ENCODE assay signal across 20 cellular contexts in the genomic region with DNA sequence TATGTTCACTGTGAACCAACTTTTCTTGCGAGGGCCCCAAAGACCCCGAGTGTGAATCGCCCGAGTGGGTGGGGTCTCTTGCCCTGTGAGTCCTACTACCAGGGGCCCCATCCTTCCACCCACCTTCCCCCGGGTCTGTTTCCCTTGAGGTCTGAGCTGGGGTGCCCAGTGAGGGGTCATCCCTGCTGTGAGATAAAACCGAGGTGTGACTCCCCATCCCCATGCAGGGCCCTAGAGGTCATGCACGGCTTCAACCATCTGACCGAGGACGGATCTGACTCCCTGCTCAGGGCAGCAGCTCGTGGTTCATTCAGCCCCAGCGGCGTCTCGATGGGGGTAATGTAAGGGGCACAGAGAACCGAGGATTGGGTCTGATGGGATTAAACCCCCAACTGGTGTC.
DNase-seq lines count a peak whose midpoint lies in the region; ATAC-seq and TF ChIP-seq lines count a peak whose summit lies in the region.
"Had no signal": no experiment of that assay in that cellular context is flagged by ENCODE, and none has a peak within 500 bp of the region (broad histone marks: within the 10 kb centered on the region; RNA-seq: fewer than 3 reads in every experiment).

No MANE protein-coding gene starts in this region.

- H3K4me1 Mint-ChIP-seq in natural killer cell treated with Interleukin-12 subunit alpha and Interleukin-12 subunit beta and Interleukin-15 and Interleukin-18, amount 100 ng/mL, for 72 hours (ENCODE audit: low read depth in 2 of 2) = no peaks in the 10 kb centered on the region
- H3K4me1 Mint-ChIP-seq in natural killer cell (no peaks in the 10 kb centered on the region), osteocyte (ENCODE audit: unreplicated experiment) (no peaks in the 10 kb centered on the region)
- H3K4me1 Mint-ChIP-seq: B cell; CD4-positive, CD25-positive, alpha-beta regulatory T cell had no signal

- H2AFZ ChIP-seq in PC-9 = no peak overlapping the region

- H3K9me3 Mint-ChIP-seq in natural killer cell treated with Interleukin-12 subunit alpha and Interleukin-12 subunit beta and Interleukin-15 and Interleukin-18, amount 100 ng/mL, for 72 hours = no peaks in the 10 kb centered on the region
- H3K9me3 Mint-ChIP-seq in natural killer cell (no peaks in the 10 kb centered on the region), osteocyte (ENCODE audit: unreplicated experiment) (no peaks in the 10 kb centered on the region)
- H3K9me3 Mint-ChIP-seq: CD8-positive, alpha-beta T cell; HFFc6 had no signal

- no peak overlapping the region for H3K4me2 ChIP-seq in PC-9
- H3K4me2 ChIP-seq: BLaER1 had no signal

- no peaks in the 10 kb centered on the region for H3K27me3 Mint-ChIP-seq in natural killer cell treated with Interleukin-12 subunit alpha and Interleukin-12 subunit beta and Interleukin-15 and Interleukin-18, amount 100 ng/mL, for 72 hours
- H3K27me3 Mint-ChIP-seq in natural killer cell (ENCODE audit: low read depth in 2 of 2) = no peaks in the 10 kb centered on the region
- peaks cover 14% of the 10 kb centered on the region for H3K27me3 Mint-ChIP-seq in osteocyte (ENCODE audit: unreplicated experiment)

- POLR2A ChIA-PET in PC-9 (lab: Charles Lee; ENCODE audit: unreplicated experiment) = no interaction called here

- no peak overlapping the region for H3K4me3 ChIP-seq in PC-9
- H3K4me3 ChIP-seq: BLaER1, HAP-1 had no signal

- no peaks in the 10 kb centered on the region for H3K9me3 ChIP-seq in PC-9 (ENCODE audit: insufficient read depth, low read depth)
- H3K9me3 ChIP-seq: BLaER1, Caco-2, HAP-1 had no signal

- no peak overlapping the region for H3K27ac Mint-ChIP-seq in natural killer cell treated with Interleukin-12 subunit alpha and Interleukin-12 subunit beta and Interleukin-15 and Interleukin-18, amount 100 ng/mL, for 72 hours
- H3K27ac Mint-ChIP-seq in natural killer cell (no peak overlapping the region), osteocyte (ENCODE audit: unreplicated experiment) (no peak overlapping the region)
- H3K27ac Mint-ChIP-seq: B cell; CD4-positive, CD25-positive, alpha-beta regulatory T cell; CD8-positive, alpha-beta T cell; HFFc6 had no signal

- no peaks in the 10 kb centered on the region for H3K36me3 Mint-ChIP-seq in natural killer cell treated with Interleukin-12 subunit alpha and Interleukin-12 subunit beta and Interleukin-15 and Interleukin-18, amount 100 ng/mL, for 72 hours
- no peaks in the 10 kb centered on the region for H3K36me3 Mint-ChIP-seq in natural killer cell
- no peaks in the 10 kb centered on the region for H3K36me3 Mint-ChIP-seq in osteocyte (ENCODE audit: unreplicated experiment)
- H3K36me3 Mint-ChIP-seq: CD4-positive, CD25-positive, alpha-beta regulatory T cell; CD8-positive, alpha-beta T cell had no signal

- intact Hi-C loops in natural killer cell (cut with micrococcal nuclease) (no loop called here), PC-9 (cut with micrococcal nuclease; ENCODE audit: unreplicated experiment) (no loop called here)

- no TSS peak for BruUV-seq in PC-9 (replicated peaks; lab: Mats Ljungman, UMichigan)

- H3K4me3 Mint-ChIP-seq in natural killer cell treated with Interleukin-12 subunit alpha and Interleukin-12 subunit beta and Interleukin-15 and Interleukin-18, amount 100 ng/mL, for 72 hours = no peak overlapping the region
- H3K4me3 Mint-ChIP-seq in natural killer cell (no peak overlapping the region), osteocyte (ENCODE audit: unreplicated experiment) (no peak overlapping the region)
- H3K4me3 Mint-ChIP-seq: B cell; CD4-positive, CD25-positive, alpha-beta regulatory T cell; CD8-positive, alpha-beta T cell; HFFc6 had no signal

- no peak overlapping the region for H3K27ac ChIP-seq in PC-9
- H3K27ac ChIP-seq: 22Rv1, BLaER1, C4-2B had no signal

- H4K20me1 ChIP-seq in PC-9 (ENCODE audit: insufficient read depth) = no peaks in the 10 kb centered on the region
- H4K20me1 ChIP-seq: BLaER1 had no signal

- H3K27me3 ChIP-seq in PC-9 (ENCODE audit: insufficient read depth, low read depth) = no peaks in the 10 kb centered on the region
- H3K27me3 ChIP-seq: BLaER1 had no signal

- CTCF ChIA-PET in PC-9 (lab: Charles Lee) = no interaction called here

- no peaks in the 10 kb centered on the region for H3K9me2 ChIP-seq in PC-9 (ENCODE audit: insufficient read depth)

- no peaks in the 10 kb centered on the region for H3K36me3 ChIP-seq in PC-9 (ENCODE audit: low read depth)
- H3K36me3 ChIP-seq: BLaER1, HAP-1 had no signal

- no peaks in the 10 kb centered on the region for H3K4me1 ChIP-seq in PC-9 (replicated peaks; ENCODE audit: insufficient read depth)
- H3K4me1 ChIP-seq: Caco-2, HAP-1 had no signal

- H3F3A ChIP-seq in PC-9 (ENCODE audit: insufficient read depth, low read depth) = no peaks in the 10 kb centered on the region

- no peaks in the 10 kb centered on the region for H3K79me2 ChIP-seq in PC-9 (ENCODE audit: low read depth)

- TF ChIP-seq CTCF in natural killer cell (IDR thresholded peaks at IDR 0.05) = no peak
- TF ChIP-seq CTCF in osteocyte (IDR thresholded peaks at IDR 0.05) = no peak
- no peak for TF ChIP-seq CTCF in PC-9 (conservative IDR thresholded peaks at IDR 0.05)

- ATAC-seq in natural killer cell treated with Interleukin-12 subunit alpha and Interleukin-12 subunit beta and Interleukin-15 and Interleukin-18, amount 100 ng/mL, for 72 hours = no peak
- no peak for ATAC-seq in natural killer cell
- ATAC-seq: CD8-positive, alpha-beta T cell had no signal

- peak; percentile 41 for DNase-seq in activated effector memory CD4-positive, alpha-beta T cell treated with anti-CD3 and anti-CD28 coated beads, Interleukin-2, amount 50 U/mL, for 16 hours
- no peak for DNase-seq in activated effector memory CD4-positive, alpha-beta T cell treated with Interleukin-2 at 50 U/mL for 16 hours
- peak; percentile 20 for DNase-seq in natural killer cell treated with Interleukin-12 subunit alpha and Interleukin-12 subunit beta and Interleukin-15 and Interleukin-18, amount 100 ng/mL, for 72 hours (ENCODE audit: low spot score)
- DNase-seq in natural killer cell = no peak
- peak; percentile 81 for DNase-seq in osteocyte (ENCODE audit: extremely low spot score, unreplicated experiment)
- DNase-seq in PC-9 = no peak
- DNase-seq in LoVo (ENCODE audit: low spot score) = no peak
- DNase-seq in SW480 (ENCODE audit: low spot score) = no peak
- DNase-seq: CD4-positive, CD25-positive, alpha-beta regulatory T cell; CD8-positive, alpha-beta T cell; DMS153; DND-41; GOT3; HFFc6 had no signal

Comparison
In these comparisons a context has a peak if more than half of its experiments do, and no peak if none do; other contexts are left out.
1. DNase-seq: peak in activated effector memory CD4-positive, alpha-beta T cell treated with anti-CD3 and anti-CD28 coated beads, Interleukin-2, amount 50 U/mL, for 16 hours (single experiment), natural killer cell treated with Interleukin-12 subunit alpha and Interleukin-12 subunit beta and Interleukin-15 and Interleukin-18, amount 100 ng/mL, for 72 hours (single experiment) and osteocyte (single experiment); none in activated effector memory CD4-positive, alpha-beta T cell treated with Interleukin-2 at 50 U/mL for 16 hours (single experiment), natural killer cell (single experiment), PC-9 (0 of 2), LoVo (single experiment) and SW480 (single experiment).